ENCODE assay signal across 16 cellular contexts in the genomic region with DNA sequence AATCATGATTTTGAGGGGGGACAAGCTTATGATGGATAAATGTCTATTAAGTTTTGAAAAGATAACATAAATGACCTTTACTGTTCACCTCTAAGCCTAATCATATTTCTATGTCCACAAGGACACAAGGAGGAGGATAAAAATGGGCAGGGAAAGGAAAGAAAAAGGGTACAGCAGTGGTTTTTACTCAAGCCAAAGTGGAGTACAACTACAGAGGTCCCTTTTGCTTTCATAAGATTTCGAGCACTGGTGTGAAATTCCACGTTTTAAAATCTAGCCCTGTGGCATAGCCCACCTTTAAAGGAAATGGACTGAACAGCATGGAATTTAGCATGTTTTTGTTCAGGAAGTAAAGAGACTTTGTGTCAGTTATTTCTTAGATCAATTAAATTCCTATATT.
"Had no signal": no experiment of that assay in that cellular context is flagged by ENCODE, and none has a peak within 500 bp of the region (broad histone marks: within the 10 kb centered on the region; RNA-seq: fewer than 3 reads in every experiment).

No MANE protein-coding gene starts in this region.

- H3K27me3 Mint-ChIP-seq: type B pancreatic cell had no signal

- H3K4me3 Mint-ChIP-seq: activated CD8-positive, alpha-beta memory T cell treated with anti-CD3 and anti-CD28 coated beads, Interleukin-2, amount 10 ng/mL, durations not matched to agents 7 days and 5 days; activated naive CD4-positive, alpha-beta T cell treated with anti-CD3 and anti-CD28 coated beads for 36 hours; naive thymus-derived CD8-positive, alpha-beta T cell; stimulated activated naive CD8-positive, alpha-beta T cell treated with anti-CD3 and anti-CD28 coated beads, Interleukin-15, Interleukin-2, amounts not matched to agents 100 ng/mL and 50 ng/mL, for 24 hours; type B pancreatic cell had no signal

- DNase-seq: activated CD4-positive, alpha-beta T cell treated with anti-CD3 and anti-CD28 coated beads, Interleukin-2, amount 50 U/mL, for 48 hours; activated CD4-positive, CD25-positive, alpha-beta regulatory T cell treated with anti-CD3 and anti-CD28 coated beads, Interleukin-2, amount 50 U/mL, for 72 hours; activated CD8-positive, alpha-beta memory T cell treated with anti-CD3 and anti-CD28 coated beads, Interleukin-2, amount 10 ng/mL, durations not matched to agents 7 days and 5 days; activated naive CD4-positive, alpha-beta T cell treated with anti-CD3 and anti-CD28 coated beads for 36 hours; activated T-cell treated with anti-CD3 and anti-CD28 coated beads, Interleukin-2, amount 50 U/mL, for 1 hour; caudate nucleus; effector memory CD4-positive, alpha-beta T cell; naive thymus-derived CD8-positive, alpha-beta T cell; posterior cingulate gyrus had no signal

- H3K36me3 Mint-ChIP-seq: activated CD8-positive, alpha-beta memory T cell treated with anti-CD3 and anti-CD28 coated beads, Interleukin-2, amount 10 ng/mL, durations not matched to agents 7 days and 5 days; naive thymus-derived CD8-positive, alpha-beta T cell had no signal

- H3K9me3 ChIP-seq: neutrophil, right atrium auricular region, suprapubic skin had no signal

- H3K9me3 Mint-ChIP-seq: activated naive CD4-positive, alpha-beta T cell treated with anti-CD3 and anti-CD28 coated beads for 36 hours; activated T-helper 2 cell treated with anti-CD3 and anti-CD28 coated beads, Interferon-gamma antibody, Interleukin-2, Interleukin-4, amounts not matched to agents 10 μg/mL and 5 μg/mL and 100 μg/mL, durations not matched to agents 14 hours and 24 hours and 36 hours; naive thymus-derived CD8-positive, alpha-beta T cell; stimulated activated naive CD8-positive, alpha-beta T cell treated with anti-CD3 and anti-CD28 coated beads, Interleukin-15, Interleukin-2, amounts not matched to agents 100 ng/mL and 50 ng/mL, for 24 hours; type B pancreatic cell had no signal

- H3K4me3 ChIP-seq: right atrium auricular region, SK-N-MC, suprapubic skin had no signal

- H3K4me1 ChIP-seq: right atrium auricular region, suprapubic skin had no signal

- ATAC-seq: activated CD8-positive, alpha-beta memory T cell treated with anti-CD3 and anti-CD28 coated beads, Interleukin-2, amount 10 ng/mL, durations not matched to agents 7 days and 5 days; naive thymus-derived CD8-positive, alpha-beta T cell had no signal

- H3K27me3 ChIP-seq: right atrium auricular region, suprapubic skin had no signal

- H3K4me1 Mint-ChIP-seq: activated CD8-positive, alpha-beta memory T cell treated with anti-CD3 and anti-CD28 coated beads, Interleukin-2, amount 10 ng/mL, durations not matched to agents 7 days and 5 days; naive thymus-derived CD8-positive, alpha-beta T cell had no signal

- H3K27ac ChIP-seq: neutrophil, right atrium auricular region, SK-N-MC, suprapubic skin had no signal

- H3K27ac Mint-ChIP-seq: activated CD8-positive, alpha-beta memory T cell treated with anti-CD3 and anti-CD28 coated beads, Interleukin-2, amount 10 ng/mL, durations not matched to agents 7 days and 5 days; activated naive CD4-positive, alpha-beta T cell treated with anti-CD3 and anti-CD28 coated beads for 36 hours; activated T-helper 2 cell treated with anti-CD3 and anti-CD28 coated beads, Interferon-gamma antibody, Interleukin-2, Interleukin-4, amounts not matched to agents 10 μg/mL and 5 μg/mL and 100 μg/mL, durations not matched to agents 14 hours and 24 hours and 36 hours; naive thymus-derived CD8-positive, alpha-beta T cell; stimulated activated naive CD8-positive, alpha-beta T cell treated with anti-CD3 and anti-CD28 coated beads, Interleukin-15, Interleukin-2, amounts not matched to agents 100 ng/mL and 50 ng/mL, for 24 hours had no signal

- H3K36me3 ChIP-seq: neutrophil had no signal
